In genomic region chr16:56793504-56793903, GRCh38 we compare ENCODE assay signal across 2 cellular contexts.
TF ChIP-seq lines count a peak whose summit lies in the region.

No MANE protein-coding gene starts in this region.

TF ChIP-seq in Ishikawa, 13 proteins besides CTCF, POLR2A, EP300 and RAD21 (continued from another document):
- TF ChIP-seq, protein P1, sequence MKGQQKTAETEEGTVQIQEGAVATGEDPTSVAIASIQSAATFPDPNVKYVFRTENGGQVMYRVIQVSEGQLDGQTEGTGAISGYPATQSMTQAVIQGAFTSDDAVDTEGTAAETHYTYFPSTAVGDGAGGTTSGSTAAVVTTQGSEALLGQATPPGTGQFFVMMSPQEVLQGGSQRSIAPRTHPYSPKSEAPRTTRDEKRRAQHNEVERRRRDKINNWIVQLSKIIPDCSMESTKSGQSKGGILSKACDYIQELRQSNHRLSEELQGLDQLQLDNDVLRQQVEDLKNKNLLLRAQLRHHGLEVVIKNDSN (IDR thresholded peaks at IDR 0.05) = no peak
- TF ChIP-seq CEBPB (IDR thresholded peaks at IDR 0.05) (no peak), YY1 (IDR thresholded peaks at IDR 0.05; ENCODE audit: low read depth) (no peak), TCF12 (IDR thresholded peaks at IDR 0.05; ENCODE audit: low read depth) (no peak)
- TF ChIP-seq, protein P2, sequence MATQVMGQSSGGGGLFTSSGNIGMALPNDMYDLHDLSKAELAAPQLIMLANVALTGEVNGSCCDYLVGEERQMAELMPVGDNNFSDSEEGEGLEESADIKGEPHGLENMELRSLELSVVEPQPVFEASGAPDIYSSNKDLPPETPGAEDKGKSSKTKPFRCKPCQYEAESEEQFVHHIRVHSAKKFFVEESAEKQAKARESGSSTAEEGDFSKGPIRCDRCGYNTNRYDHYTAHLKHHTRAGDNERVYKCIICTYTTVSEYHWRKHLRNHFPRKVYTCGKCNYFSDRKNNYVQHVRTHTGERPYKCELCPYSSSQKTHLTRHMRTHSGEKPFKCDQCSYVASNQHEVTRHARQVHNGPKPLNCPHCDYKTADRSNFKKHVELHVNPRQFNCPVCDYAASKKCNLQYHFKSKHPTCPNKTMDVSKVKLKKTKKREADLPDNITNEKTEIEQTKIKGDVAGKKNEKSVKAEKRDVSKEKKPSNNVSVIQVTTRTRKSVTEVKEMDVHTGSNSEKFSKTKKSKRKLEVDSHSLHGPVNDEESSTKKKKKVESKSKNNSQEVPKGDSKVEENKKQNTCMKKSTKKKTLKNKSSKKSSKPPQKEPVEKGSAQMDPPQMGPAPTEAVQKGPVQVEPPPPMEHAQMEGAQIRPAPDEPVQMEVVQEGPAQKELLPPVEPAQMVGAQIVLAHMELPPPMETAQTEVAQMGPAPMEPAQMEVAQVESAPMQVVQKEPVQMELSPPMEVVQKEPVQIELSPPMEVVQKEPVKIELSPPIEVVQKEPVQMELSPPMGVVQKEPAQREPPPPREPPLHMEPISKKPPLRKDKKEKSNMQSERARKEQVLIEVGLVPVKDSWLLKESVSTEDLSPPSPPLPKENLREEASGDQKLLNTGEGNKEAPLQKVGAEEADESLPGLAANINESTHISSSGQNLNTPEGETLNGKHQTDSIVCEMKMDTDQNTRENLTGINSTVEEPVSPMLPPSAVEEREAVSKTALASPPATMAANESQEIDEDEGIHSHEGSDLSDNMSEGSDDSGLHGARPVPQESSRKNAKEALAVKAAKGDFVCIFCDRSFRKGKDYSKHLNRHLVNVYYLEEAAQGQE (IDR thresholded peaks at IDR 0.05; ENCODE audit: low read depth) = no peak

TF ChIP-seq in HepG2, 621 proteins besides CTCF, POLR2A, EP300 and RAD21 (continued from another document):
- TF ChIP-seq ZSCAN22 (CRISPR knock-in tag; IDR thresholded peaks at IDR 0.05) = no peak
- 0 out of 2 replicates have a peak, but pooled peaks have one; percentile 43 for TF ChIP-seq ZBTB20 (CRISPR knock-in tag; IDR thresholded peaks at IDR 0.05; ENCODE audit: borderline replicate concordance, low read depth)
- 0 out of 2 replicates have a peak, but pooled peaks have one; percentile 46 for TF ChIP-seq MIXL1 (CRISPR knock-in tag; IDR thresholded peaks at IDR 0.05)
- no peak for TF ChIP-seq EED (CRISPR knock-in tag; IDR thresholded peaks at IDR 0.05)
- peak; percentile 75 for TF ChIP-seq ZBTB38 (CRISPR knock-in tag; IDR thresholded peaks at IDR 0.05)
- TF ChIP-seq, protein P3, sequence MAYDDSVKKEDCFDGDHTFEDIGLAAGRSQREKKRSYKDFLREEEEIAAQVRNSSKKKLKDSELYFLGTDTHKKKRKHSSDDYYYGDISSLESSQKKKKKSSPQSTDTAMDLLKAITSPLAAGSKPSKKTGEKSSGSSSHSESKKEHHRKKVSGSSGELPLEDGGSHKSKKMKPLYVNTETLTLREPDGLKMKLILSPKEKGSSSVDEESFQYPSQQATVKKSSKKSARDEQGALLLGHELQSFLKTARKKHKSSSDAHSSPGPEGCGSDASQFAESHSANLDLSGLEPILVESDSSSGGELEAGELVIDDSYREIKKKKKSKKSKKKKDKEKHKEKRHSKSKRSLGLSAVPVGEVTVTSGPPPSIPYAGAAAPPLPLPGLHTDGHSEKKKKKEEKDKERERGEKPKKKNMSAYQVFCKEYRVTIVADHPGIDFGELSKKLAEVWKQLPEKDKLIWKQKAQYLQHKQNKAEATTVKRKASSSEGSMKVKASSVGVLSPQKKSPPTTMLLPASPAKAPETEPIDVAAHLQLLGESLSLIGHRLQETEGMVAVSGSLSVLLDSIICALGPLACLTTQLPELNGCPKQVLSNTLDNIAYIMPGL (CRISPR knock-in tag; IDR thresholded peaks at IDR 0.05; ENCODE audit: borderline replicate concordance in 1 of 2, low read depth in 1 of 2) = peak in 1 of 2 experiments; percentile 46; a peak in 1 of 4 replicates
- no peak for TF ChIP-seq PAWR (CRISPR knock-in tag; IDR thresholded peaks at IDR 0.05; ENCODE audit: borderline replicate concordance)
- TF ChIP-seq PITX1 (CRISPR knock-in tag; IDR thresholded peaks at IDR 0.05) = peak; percentile 36; the same call in 1 of the 2 replicates
- TF ChIP-seq SP4 (CRISPR knock-in tag; IDR thresholded peaks at IDR 0.05) = no peak
- peak; percentile 78 for TF ChIP-seq ZNF781 (CRISPR knock-in tag; IDR thresholded peaks at IDR 0.05; ENCODE audit: borderline replicate concordance, not compliant biosample characterization)
- TF ChIP-seq ZNF136 (CRISPR knock-in tag; IDR thresholded peaks at IDR 0.05; ENCODE audit: low read depth) = 0 out of 2 replicates have a peak, but pooled peaks have one; percentile 34
- 0 out of 2 replicates have a peak, but pooled peaks have one; percentile 75 for TF ChIP-seq TRAFD1 (CRISPR knock-in tag; IDR thresholded peaks at IDR 0.05; ENCODE audit: borderline replicate concordance)
- peak; percentile 87 for TF ChIP-seq SMC3 (IDR thresholded peaks at IDR 0.05; ENCODE audit: low read length)
- TF ChIP-seq, protein P4, sequence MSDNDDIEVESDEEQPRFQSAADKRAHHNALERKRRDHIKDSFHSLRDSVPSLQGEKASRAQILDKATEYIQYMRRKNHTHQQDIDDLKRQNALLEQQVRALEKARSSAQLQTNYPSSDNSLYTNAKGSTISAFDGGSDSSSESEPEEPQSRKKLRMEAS (IDR thresholded peaks at IDR 0.05) = no peak
- TF ChIP-seq SPEN (CRISPR knock-in tag; IDR thresholded peaks at IDR 0.05; ENCODE audit: low read depth) = 0 out of 2 replicates have a peak, but pooled peaks have one; percentile 34
- TF ChIP-seq, protein P5, sequence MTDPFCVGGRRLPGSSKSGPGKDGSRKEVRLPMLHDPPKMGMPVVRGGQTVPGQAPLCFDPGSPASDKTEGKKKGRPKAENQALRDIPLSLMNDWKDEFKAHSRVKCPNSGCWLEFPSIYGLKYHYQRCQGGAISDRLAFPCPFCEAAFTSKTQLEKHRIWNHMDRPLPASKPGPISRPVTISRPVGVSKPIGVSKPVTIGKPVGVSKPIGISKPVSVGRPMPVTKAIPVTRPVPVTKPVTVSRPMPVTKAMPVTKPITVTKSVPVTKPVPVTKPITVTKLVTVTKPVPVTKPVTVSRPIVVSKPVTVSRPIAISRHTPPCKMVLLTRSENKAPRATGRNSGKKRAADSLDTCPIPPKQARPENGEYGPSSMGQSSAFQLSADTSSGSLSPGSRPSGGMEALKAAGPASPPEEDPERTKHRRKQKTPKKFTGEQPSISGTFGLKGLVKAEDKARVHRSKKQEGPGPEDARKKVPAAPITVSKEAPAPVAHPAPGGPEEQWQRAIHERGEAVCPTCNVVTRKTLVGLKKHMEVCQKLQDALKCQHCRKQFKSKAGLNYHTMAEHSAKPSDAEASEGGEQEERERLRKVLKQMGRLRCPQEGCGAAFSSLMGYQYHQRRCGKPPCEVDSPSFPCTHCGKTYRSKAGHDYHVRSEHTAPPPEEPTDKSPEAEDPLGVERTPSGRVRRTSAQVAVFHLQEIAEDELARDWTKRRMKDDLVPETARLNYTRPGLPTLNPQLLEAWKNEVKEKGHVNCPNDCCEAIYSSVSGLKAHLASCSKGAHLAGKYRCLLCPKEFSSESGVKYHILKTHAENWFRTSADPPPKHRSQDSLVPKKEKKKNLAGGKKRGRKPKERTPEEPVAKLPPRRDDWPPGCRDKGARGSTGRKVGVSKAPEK (CRISPR knock-in tag; IDR thresholded peaks at IDR 0.05; ENCODE audit: borderline replicate concordance) = peak; percentile 66; the same call in 1 of the 2 replicates
- 0 out of 2 replicates have a peak, but pooled peaks have one; percentile 47 for TF ChIP-seq MEF2D (CRISPR knock-in tag; IDR thresholded peaks at IDR 0.05)
- TF ChIP-seq, protein P6, sequence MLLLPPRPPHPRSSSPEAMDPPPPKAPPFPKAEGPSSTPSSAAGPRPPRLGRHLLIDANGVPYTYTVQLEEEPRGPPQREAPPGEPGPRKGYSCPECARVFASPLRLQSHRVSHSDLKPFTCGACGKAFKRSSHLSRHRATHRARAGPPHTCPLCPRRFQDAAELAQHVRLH (CRISPR knock-in tag; IDR thresholded peaks at IDR 0.05; ENCODE audit: borderline replicate concordance, low read depth) = 0 out of 2 replicates have a peak, but pooled peaks have one; percentile 49
- TF ChIP-seq MTF1 (CRISPR knock-in tag; IDR thresholded peaks at IDR 0.05) = no peak
- TF ChIP-seq BCL6 (CRISPR knock-in tag; IDR thresholded peaks at IDR 0.05) = 0 out of 2 replicates have a peak, but pooled peaks have one; percentile 13
- peak; percentile 19; the same call in 1 of the 2 replicates for TF ChIP-seq HNF1B (CRISPR knock-in tag; IDR thresholded peaks at IDR 0.05)
- TF ChIP-seq GATAD2A (CRISPR knock-in tag; IDR thresholded peaks at IDR 0.05) = 0 out of 2 replicates have a peak, but pooled peaks have one; percentile 25
- no peak for TF ChIP-seq MAFF (IDR thresholded peaks at IDR 0.05; ENCODE audit: low read depth, low read length)
- 0 out of 2 replicates have a peak, but pooled peaks have one; percentile 58 for TF ChIP-seq ZNF280D (CRISPR knock-in tag; IDR thresholded peaks at IDR 0.05)
- 0 out of 2 replicates have a peak, but pooled peaks have one; percentile 22 for TF ChIP-seq IRF9 (CRISPR knock-in tag; IDR thresholded peaks at IDR 0.05; ENCODE audit: borderline replicate concordance)
